ENCODE assay signal across 1 cellular context in the genomic region with DNA sequence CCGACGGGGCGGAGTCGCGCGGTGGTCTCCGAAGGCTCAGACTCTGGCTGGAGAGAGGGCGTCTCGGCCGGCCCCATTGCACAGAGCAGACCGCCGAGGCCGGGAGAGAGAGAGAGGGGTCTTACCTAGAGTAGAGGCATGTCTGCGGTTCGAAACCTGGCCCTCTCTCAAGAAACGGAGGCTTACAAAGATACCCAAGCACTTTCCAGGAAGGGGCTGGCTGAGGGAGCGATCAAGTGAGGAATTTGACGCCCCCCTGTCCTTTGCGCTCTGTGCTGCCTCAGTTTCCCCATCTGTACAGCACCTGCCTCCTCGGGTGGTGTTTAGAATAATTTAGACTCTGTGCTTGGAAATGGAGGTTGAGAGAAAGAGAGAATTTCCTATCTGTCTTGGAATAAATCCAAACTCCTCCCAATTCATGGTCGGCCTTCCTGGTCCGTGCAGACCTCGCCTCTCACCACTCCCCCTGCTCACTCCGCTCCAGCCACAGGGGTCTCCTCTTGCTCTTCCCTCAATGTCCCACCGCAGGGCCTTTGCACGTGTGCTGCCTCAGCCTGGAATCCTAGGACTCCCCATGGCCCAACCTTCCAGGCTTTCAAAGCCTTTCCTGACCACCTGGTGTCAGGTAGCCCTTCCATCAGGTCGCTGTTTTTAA.
TF ChIP-seq lines count a peak whose summit lies in the region.

No MANE protein-coding gene starts in this region.

TF ChIP-seq in HepG2, 621 proteins besides CTCF, POLR2A, EP300 and RAD21 (continued from another document and continues in another):
- TF ChIP-seq, protein P1, sequence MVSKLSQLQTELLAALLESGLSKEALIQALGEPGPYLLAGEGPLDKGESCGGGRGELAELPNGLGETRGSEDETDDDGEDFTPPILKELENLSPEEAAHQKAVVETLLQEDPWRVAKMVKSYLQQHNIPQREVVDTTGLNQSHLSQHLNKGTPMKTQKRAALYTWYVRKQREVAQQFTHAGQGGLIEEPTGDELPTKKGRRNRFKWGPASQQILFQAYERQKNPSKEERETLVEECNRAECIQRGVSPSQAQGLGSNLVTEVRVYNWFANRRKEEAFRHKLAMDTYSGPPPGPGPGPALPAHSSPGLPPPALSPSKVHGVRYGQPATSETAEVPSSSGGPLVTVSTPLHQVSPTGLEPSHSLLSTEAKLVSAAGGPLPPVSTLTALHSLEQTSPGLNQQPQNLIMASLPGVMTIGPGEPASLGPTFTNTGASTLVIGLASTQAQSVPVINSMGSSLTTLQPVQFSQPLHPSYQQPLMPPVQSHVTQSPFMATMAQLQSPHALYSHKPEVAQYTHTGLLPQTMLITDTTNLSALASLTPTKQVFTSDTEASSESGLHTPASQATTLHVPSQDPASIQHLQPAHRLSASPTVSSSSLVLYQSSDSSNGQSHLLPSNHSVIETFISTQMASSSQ (IDR thresholded peaks at IDR 0.05; ENCODE audit: low read depth), result no peak
- TF ChIP-seq, protein P1 (CRISPR knock-in tag; IDR thresholded peaks at IDR 0.05; ENCODE audit: borderline replicate concordance), result no peak
- TF ChIP-seq DNMT1 (CRISPR knock-in tag; IDR thresholded peaks at IDR 0.05) (no peak), REXO4 (CRISPR knock-in tag; IDR thresholded peaks at IDR 0.05; ENCODE audit: borderline replicate concordance) (no peak), SOX6 (IDR thresholded peaks at IDR 0.05) (no peak), SOX6 (CRISPR knock-in tag; IDR thresholded peaks at IDR 0.05) (no peak), ZNF180 (CRISPR knock-in tag; IDR thresholded peaks at IDR 0.05; ENCODE audit: borderline replicate concordance, low read depth) (no peak), GLI4 (CRISPR knock-in tag; IDR thresholded peaks at IDR 0.05; ENCODE audit: borderline replicate concordance) (no peak), ZFAT (CRISPR knock-in tag; conservative IDR thresholded peaks at IDR 0.05) (no peak), MXD4 (CRISPR knock-in tag; IDR thresholded peaks at IDR 0.05) (peak; percentile 2; the same call in 1 of the 2 replicates), ZNF24 (IDR thresholded peaks at IDR 0.05) (no peak; the same call in 1 of the 2 replicates), ELF3 (CRISPR knock-in tag; IDR thresholded peaks at IDR 0.05) (no peak), CENPX (CRISPR knock-in tag; IDR thresholded peaks at IDR 0.05) (no peak), ZNF296 (CRISPR knock-in tag; conservative IDR thresholded peaks at IDR 0.05) (0 out of 2 replicates have a peak, but pooled peaks have one; percentile 40), KLF13 (CRISPR knock-in tag; IDR thresholded peaks at IDR 0.05) (no peak), ZNF772 (CRISPR knock-in tag; IDR thresholded peaks at IDR 0.05) (no peak), KDM5B (CRISPR knock-in tag; IDR thresholded peaks at IDR 0.05; ENCODE audit: borderline replicate concordance) (no peak), ZFP37 (CRISPR knock-in tag; IDR thresholded peaks at IDR 0.05; ENCODE audit: borderline replicate concordance) (0 out of 2 replicates have a peak, but pooled peaks have one; percentile 16), ZNF12 (CRISPR knock-in tag; IDR thresholded peaks at IDR 0.05) (no peak), MBD4 (IDR thresholded peaks at IDR 0.05; ENCODE audit: borderline replicate concordance, low read length) (no peak), KLF15 (CRISPR knock-in tag; IDR thresholded peaks at IDR 0.05; ENCODE audit: borderline replicate concordance) (0 out of 2 replicates have a peak, but pooled peaks have one; percentile 32), PPARG (CRISPR knock-in tag; conservative IDR thresholded peaks at IDR 0.05) (no peak), ZNF432 (CRISPR knock-in tag; IDR thresholded peaks at IDR 0.05; ENCODE audit: borderline replicate concordance) (no peak), NFKBIZ (CRISPR knock-in tag; IDR thresholded peaks at IDR 0.05) (no peak), TCF12 (IDR thresholded peaks at IDR 0.05) (no peak), TCF12 (CRISPR knock-in tag; IDR thresholded peaks at IDR 0.05) (0 out of 2 replicates have a peak, but pooled peaks have one; percentile 30), NR2F6 (IDR thresholded peaks at IDR 0.05) (no peak), NR2F6 (CRISPR knock-in tag; IDR thresholded peaks at IDR 0.05) (no peak), ZNF441 (CRISPR knock-in tag; IDR thresholded peaks at IDR 0.05; ENCODE audit: borderline replicate concordance) (no peak), MED8 (CRISPR knock-in tag; IDR thresholded peaks at IDR 0.05; ENCODE audit: insufficient replicate concordance) (peak; percentile 30), NKX3-1 (CRISPR knock-in tag; IDR thresholded peaks at IDR 0.05) (no peak), ZNF350 (CRISPR knock-in tag; IDR thresholded peaks at IDR 0.05; ENCODE audit: borderline replicate concordance, low read depth) (no peak), ZNF121 (CRISPR knock-in tag; IDR thresholded peaks at IDR 0.05) (no peak)
- TF ChIP-seq, protein P2, sequence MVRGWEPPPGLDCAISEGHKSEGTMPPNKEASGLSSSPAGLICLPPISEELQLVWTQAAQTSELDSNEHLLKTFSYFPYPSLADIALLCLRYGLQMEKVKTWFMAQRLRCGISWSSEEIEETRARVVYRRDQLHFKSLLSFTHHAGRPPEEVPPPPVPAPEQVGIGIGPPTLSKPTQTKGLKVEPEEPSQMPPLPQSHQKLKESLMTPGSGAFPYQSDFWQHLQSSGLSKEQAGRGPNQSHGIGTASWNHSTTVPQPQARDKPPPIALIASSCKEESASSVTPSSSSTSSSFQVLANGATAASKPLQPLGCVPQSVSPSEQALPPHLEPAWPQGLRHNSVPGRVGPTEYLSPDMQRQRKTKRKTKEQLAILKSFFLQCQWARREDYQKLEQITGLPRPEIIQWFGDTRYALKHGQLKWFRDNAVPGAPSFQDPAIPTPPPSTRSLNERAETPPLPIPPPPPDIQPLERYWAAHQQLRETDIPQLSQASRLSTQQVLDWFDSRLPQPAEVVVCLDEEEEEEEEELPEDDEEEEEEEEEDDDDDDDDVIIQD (CRISPR knock-in tag; IDR thresholded peaks at IDR 0.05; ENCODE audit: low read depth), result no peak
- TF ChIP-seq, protein P3, sequence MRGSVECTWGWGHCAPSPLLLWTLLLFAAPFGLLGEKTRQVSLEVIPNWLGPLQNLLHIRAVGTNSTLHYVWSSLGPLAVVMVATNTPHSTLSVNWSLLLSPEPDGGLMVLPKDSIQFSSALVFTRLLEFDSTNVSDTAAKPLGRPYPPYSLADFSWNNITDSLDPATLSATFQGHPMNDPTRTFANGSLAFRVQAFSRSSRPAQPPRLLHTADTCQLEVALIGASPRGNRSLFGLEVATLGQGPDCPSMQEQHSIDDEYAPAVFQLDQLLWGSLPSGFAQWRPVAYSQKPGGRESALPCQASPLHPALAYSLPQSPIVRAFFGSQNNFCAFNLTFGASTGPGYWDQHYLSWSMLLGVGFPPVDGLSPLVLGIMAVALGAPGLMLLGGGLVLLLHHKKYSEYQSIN (CRISPR knock-in tag; IDR thresholded peaks at IDR 0.05; ENCODE audit: borderline replicate concordance), result no peak
- TF ChIP-seq, protein P4, sequence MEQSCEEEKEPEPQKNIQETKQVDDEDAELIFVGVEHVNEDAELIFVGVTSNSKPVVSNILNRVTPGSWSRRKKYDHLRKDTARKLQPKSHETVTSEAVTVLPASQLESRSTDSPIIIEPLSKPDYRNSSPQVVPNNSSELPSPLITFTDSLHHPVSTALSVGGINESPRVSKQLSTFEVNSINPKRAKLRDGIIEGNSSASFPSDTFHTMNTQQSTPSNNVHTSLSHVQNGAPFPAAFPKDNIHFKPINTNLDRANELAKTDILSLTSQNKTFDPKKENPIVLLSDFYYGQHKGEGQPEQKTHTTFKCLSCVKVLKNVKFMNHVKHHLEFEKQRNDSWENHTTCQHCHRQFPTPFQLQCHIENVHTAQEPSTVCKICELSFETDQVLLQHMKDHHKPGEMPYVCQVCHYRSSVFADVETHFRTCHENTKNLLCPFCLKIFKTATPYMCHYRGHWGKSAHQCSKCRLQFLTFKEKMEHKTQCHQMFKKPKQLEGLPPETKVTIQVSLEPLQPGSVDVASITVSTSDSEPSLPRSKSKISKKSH (CRISPR knock-in tag; IDR thresholded peaks at IDR 0.05; ENCODE audit: borderline replicate concordance), result 0 out of 2 replicates have a peak, but pooled peaks have one; percentile 31
- TF ChIP-seq, protein P5, sequence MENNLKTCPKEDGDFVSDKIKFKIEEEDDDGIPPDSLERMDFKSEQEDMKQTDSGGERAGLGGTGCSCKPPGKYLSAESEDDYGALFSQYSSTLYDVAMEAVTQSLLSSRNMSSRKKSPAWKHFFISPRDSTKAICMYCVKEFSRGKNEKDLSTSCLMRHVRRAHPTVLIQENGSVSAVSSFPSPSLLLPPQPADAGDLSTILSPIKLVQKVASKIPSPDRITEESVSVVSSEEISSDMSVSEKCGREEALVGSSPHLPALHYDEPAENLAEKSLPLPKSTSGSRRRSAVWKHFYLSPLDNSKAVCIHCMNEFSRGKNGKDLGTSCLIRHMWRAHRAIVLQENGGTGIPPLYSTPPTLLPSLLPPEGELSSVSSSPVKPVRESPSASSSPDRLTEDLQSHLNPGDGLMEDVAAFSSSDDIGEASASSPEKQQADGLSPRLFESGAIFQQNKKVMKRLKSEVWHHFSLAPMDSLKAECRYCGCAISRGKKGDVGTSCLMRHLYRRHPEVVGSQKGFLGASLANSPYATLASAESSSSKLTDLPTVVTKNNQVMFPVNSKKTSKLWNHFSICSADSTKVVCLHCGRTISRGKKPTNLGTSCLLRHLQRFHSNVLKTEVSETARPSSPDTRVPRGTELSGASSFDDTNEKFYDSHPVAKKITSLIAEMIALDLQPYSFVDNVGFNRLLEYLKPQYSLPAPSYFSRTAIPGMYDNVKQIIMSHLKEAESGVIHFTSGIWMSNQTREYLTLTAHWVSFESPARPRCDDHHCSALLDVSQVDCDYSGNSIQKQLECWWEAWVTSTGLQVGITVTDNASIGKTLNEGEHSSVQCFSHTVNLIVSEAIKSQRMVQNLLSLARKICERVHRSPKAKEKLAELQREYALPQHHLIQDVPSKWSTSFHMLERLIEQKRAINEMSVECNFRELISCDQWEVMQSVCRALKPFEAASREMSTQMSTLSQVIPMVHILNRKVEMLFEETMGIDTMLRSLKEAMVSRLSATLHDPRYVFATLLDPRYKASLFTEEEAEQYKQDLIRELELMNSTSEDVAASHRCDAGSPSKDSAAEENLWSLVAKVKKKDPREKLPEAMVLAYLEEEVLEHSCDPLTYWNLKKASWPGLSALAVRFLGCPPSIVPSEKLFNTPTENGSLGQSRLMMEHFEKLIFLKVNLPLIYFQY (CRISPR knock-in tag; IDR thresholded peaks at IDR 0.05; ENCODE audit: borderline replicate concordance), result no peak
- TF ChIP-seq, protein P6, sequence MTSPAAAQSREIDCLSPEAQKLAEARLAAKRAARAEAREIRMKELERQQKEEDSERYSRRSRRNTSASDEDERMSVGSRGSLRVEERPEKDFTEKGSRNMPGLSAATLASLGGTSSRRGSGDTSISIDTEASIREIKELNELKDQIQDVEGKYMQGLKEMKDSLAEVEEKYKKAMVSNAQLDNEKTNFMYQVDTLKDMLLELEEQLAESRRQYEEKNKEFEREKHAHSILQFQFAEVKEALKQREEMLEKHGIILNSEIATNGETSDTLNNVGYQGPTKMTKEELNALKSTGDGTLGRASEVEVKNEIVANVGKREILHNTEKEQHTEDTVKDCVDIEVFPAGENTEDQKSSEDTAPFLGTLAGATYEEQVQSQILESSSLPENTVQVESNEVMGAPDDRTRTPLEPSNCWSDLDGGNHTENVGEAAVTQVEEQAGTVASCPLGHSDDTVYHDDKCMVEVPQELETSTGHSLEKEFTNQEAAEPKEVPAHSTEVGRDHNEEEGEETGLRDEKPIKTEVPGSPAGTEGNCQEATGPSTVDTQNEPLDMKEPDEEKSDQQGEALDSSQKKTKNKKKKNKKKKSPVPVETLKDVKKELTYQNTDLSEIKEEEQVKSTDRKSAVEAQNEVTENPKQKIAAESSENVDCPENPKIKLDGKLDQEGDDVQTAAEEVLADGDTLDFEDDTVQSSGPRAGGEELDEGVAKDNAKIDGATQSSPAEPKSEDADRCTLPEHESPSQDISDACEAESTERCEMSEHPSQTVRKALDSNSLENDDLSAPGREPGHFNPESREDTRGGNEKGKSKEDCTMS (CRISPR knock-in tag; conservative IDR thresholded peaks at IDR 0.05), result no peak
- TF ChIP-seq, protein P7, sequence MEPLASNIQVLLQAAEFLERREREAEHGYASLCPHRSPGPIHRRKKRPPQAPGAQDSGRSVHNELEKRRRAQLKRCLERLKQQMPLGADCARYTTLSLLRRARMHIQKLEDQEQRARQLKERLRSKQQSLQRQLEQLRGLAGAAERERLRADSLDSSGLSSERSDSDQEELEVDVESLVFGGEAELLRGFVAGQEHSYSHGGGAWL (CRISPR knock-in tag; IDR thresholded peaks at IDR 0.05), result peak; percentile 8; the same call in 1 of the 2 replicates
